ENCODE assay signal across 8 cellular contexts in genomic region chr19:18470153-18470552, GRCh38. TPM values are rescaled to one million over a fixed set of nuclear protein-coding genes. Genes with fewer than 3 reads are reported as not detected.
DNase-seq lines count a peak whose midpoint lies in the region; ATAC-seq and TF ChIP-seq lines count a peak whose summit lies in the region.

No MANE protein-coding gene starts in this region.

- no peak for TF ChIP-seq EP300 in stomach (IDR thresholded peaks at IDR 0.05)

- no peak overlapping the region for H3K4me3 ChIP-seq in Peyer's patch
- H3K4me3 ChIP-seq in stomach = no peak overlapping the region

- no peaks in the 10 kb centered on the region for H3K27me3 Mint-ChIP-seq in activated naive CD4-positive, alpha-beta T cell treated with anti-CD3 and anti-CD28 coated beads for 36 hours (ENCODE audit: low read depth)

- 66 to 86% (median 78%) methylated on average over 5 of the region's 5 CpGs for WGBS in stomach, 5 donors

- TF ChIP-seq CTCF in Peyer's patch (IDR thresholded peaks at IDR 0.05) = peak in 5 of 6 experiments; percentile 6 to 63 (median 46)
- TF ChIP-seq CTCF in stomach (IDR thresholded peaks at IDR 0.05) = peak in 3 of 7 experiments; percentile 15 to 28 (median 24)

- H3K27ac Mint-ChIP-seq in activated naive CD4-positive, alpha-beta T cell treated with anti-CD3 and anti-CD28 coated beads for 36 hours = no peak overlapping the region

- intact Hi-C loops in activated naive CD4-positive, alpha-beta T cell treated with anti-CD3 and anti-CD28 coated beads for 36 hours (cut with micrococcal nuclease) = loop anchor here (2.0 to 5.0 kb wide), 4 partner anchors 51 to 377 kb away; partner anchors contain the start of gene REX1BD
- intact Hi-C loops in stomach (cut with DNase I; ENCODE audit: low total_unique reads) = no loop called here

- TF ChIP-seq POLR2A in Peyer's patch (IDR thresholded peaks at IDR 0.05) (no peak), stomach (IDR thresholded peaks at IDR 0.05) (no peak)

- no peak for ATAC-seq in HG03108 (IDR thresholded peaks at IDR 0.05; ENCODE audit: unreplicated experiment)

- CTCF ChIA-PET in activated naive CD4-positive, alpha-beta T cell treated with anti-CD3 and anti-CD28 coated beads for 36 hours (lab: Charles Lee) = interaction anchor here (0.5 to 3.7 kb wide), 11 partner anchors 8 to 391 kb away, joined by 3 to 15 read pairs (median 4); partner anchors contain the start of genes ELL and REX1BD

- H3K4me3 Mint-ChIP-seq in activated naive CD4-positive, alpha-beta T cell treated with anti-CD3 and anti-CD28 coated beads for 36 hours = no peak overlapping the region

- H3K27me3 ChIP-seq in Peyer's patch (no peaks in the 10 kb centered on the region), stomach (no peaks in the 10 kb centered on the region)

- H3K4me1 ChIP-seq in Peyer's patch = peaks cover 2 to 65% (median 13%) of the 10 kb centered on the region in 4 donors
- H3K4me1 ChIP-seq in stomach = peaks cover 58 to 81% (median 70%) of the 10 kb centered on the region in 4 donors

- H3K9me3 ChIP-seq in Peyer's patch = no peaks in the 10 kb centered on the region
- no peaks in the 10 kb centered on the region for H3K9me3 ChIP-seq in stomach

- H3K27ac ChIP-seq in Peyer's patch (peak overlapping the region in 2 of 4 donors; percentile 17 to 23), stomach (peak overlapping the region in 4 of 5 donors; percentile 17 to 85 (median 30))

- H3K36me3 Mint-ChIP-seq in activated naive CD4-positive, alpha-beta T cell treated with anti-CD3 and anti-CD28 coated beads for 36 hours (ENCODE audit: low read depth) = peaks cover 3% of the 10 kb centered on the region

- peak; percentile 30 for DNase-seq in activated naive CD4-positive, alpha-beta T cell treated with anti-CD3 and anti-CD28 coated beads for 36 hours
- DNase-seq in activated naive CD4-positive, alpha-beta T cell treated with Interleukin-2 at 50 U/mL for 16 hours = no peak
- DNase-seq in Peyer's patch (no peak), germinal center (ENCODE audit: low spot score) (peak; percentile 38), stomach (no peak), DMS79 treated with DMSO at 0.1 percent for 48 hours (lab: John Stamatoyannopoulos, UW) (no peak), epidermal melanocyte (ENCODE audit: insufficient read length, low spot score) (no peak)

- no peaks in the 10 kb centered on the region for H3K9me3 Mint-ChIP-seq in activated naive CD4-positive, alpha-beta T cell treated with anti-CD3 and anti-CD28 coated beads for 36 hours

- peaks cover 7% of the 10 kb centered on the region for H3K4me1 Mint-ChIP-seq in activated naive CD4-positive, alpha-beta T cell treated with anti-CD3 and anti-CD28 coated beads for 36 hours (ENCODE audit: low read depth)

- peaks cover 0 to 30% (median 0%) of the 10 kb centered on the region in 3 donors for H3K36me3 ChIP-seq in Peyer's patch
- H3K36me3 ChIP-seq in stomach = peaks cover 3 to 39% (median 33%) of the 10 kb centered on the region in 4 donors

RNA-seq across cellular contexts. Expression of gene ISYNA1, which starts 32.2 kb away (rescaled TPM):
- 10 to 100 TPM; 12.3 to 14.3 TPM for total RNA-seq in activated naive CD4-positive, alpha-beta T cell treated with anti-CD3 and anti-CD28 coated beads for 36 hours
- 10 to 100 TPM in 3 of 4 donors, 1 to 10 TPM in 1; 5.3 to 26.4 (median 14.0) TPM for total RNA-seq in Peyer's patch
- total RNA-seq in stomach = 10 to 100 TPM in 4 of 5 donors, 1 to 10 TPM in 1; 7.8 to 47.3 (median 15.8) TPM
- polyA plus RNA-seq in stomach = 10 to 100 TPM in 2 of 3 donors, 1 to 10 TPM in 1; 9.5 to 39.7 (median 15.0) TPM

RNA-seq across cellular contexts. Expression of gene SSBP4, which starts 51.0 kb away (rescaled TPM):
- total RNA-seq in activated naive CD4-positive, alpha-beta T cell treated with anti-CD3 and anti-CD28 coated beads for 36 hours = 10 to 100 TPM; 62.6 to 71.4 TPM
- total RNA-seq in Peyer's patch = 10 to 100 TPM; 34.0 to 85.8 (median 39.9) TPM
- 100 to 1,000 TPM in 1 of 5 donors, 10 to 100 TPM in 4; 22.8 to 253 (median 39.7) TPM for total RNA-seq in stomach
- 10 to 100 TPM; 49.9 to 77.6 (median 54.4) TPM for polyA plus RNA-seq in stomach

RNA-seq across cellular contexts. Expression of gene ELL, which starts 51.7 kb away (rescaled TPM):
- total RNA-seq in activated naive CD4-positive, alpha-beta T cell treated with anti-CD3 and anti-CD28 coated beads for 36 hours = 10 to 100 TPM; 14.1 TPM
- total RNA-seq in Peyer's patch = 10 to 100 TPM; 18.9 to 49.5 (median 34.2) TPM
- 10 to 100 TPM in 3 of 5 donors, 1 to 10 TPM in 2; 8.0 to 88.7 (median 13.5) TPM for total RNA-seq in stomach
- polyA plus RNA-seq in stomach = 10 to 100 TPM in 1 of 3 donors, 1 to 10 TPM in 2; 4.1 to 12.7 (median 8.1) TPM

Comparison
In these comparisons a context has a peak if more than half of its experiments do, and no peak if none do; other contexts are left out.
1. DNase-seq: peak in activated naive CD4-positive, alpha-beta T cell treated with anti-CD3 and anti-CD28 coated beads for 36 hours (single experiment) and germinal center (single experiment); none in activated naive CD4-positive, alpha-beta T cell treated with Interleukin-2 at 50 U/mL for 16 hours (single experiment), Peyer's patch (0 of 3), stomach (single experiment), DMS79 treated with DMSO at 0.1 percent for 48 hours (single experiment) and epidermal melanocyte (single experiment).